8 cellular contexts compared by ENCODE assay signal in the genomic region with DNA sequence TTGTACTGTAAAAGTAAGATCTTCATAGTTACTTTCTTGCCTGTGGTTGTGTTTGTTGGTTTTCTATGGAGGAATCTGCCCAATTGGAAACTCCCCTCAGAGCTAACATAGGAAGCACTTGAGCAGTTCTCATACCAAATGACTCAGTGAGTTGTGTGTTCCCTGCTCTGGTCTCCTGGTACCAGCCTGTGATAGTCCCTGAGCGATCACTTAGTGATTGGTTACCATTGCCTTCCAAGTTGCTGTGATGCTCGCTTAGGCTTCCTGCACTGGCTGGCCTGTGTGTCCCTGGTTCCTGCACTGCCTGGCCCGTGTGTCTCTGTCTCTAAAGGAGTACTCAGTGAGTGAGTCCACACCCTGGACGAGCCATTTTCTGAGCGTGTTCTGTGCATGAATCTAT.
DNase-seq lines count a peak whose midpoint lies in the region; ATAC-seq, FAIRE-seq and TF ChIP-seq lines count a peak whose summit lies in the region.

No MANE protein-coding gene starts in this region.

- H3K4me3 ChIP-seq in bronchial epithelial cell (ENCODE audit: low read depth, low read length) (no peak overlapping the region), neutrophil (ENCODE audit: low read depth in 1 of 2, low read length in 1 of 2) (no peak overlapping the region)

- no peak for TF ChIP-seq CTCF in GM13977 (IDR thresholded peaks at IDR 0.05; ENCODE audit: extremely low read depth, insufficient read depth, missing control alignments)
- no peak for TF ChIP-seq CTCF in bronchial epithelial cell (IDR thresholded peaks at IDR 0.05; ENCODE audit: insufficient read depth, low read length, severe bottlenecking)
- TF ChIP-seq CTCF in neutrophil (IDR thresholded peaks at IDR 0.05), result no peak

- in situ Hi-C loops in GM13977 (cut with MboI; ENCODE audit: low pct_unique_long_range_greater_than_20kb, low sequenced_read_pairs, unreplicated experiment), result loop anchor here (25.0 kb wide), 1 partner anchor 418 kb away; no protein-coding TSS in a partner anchor

- H3K4me1 ChIP-seq in neutrophil (ENCODE audit: control insufficient read depth in 1 of 2, insufficient read depth in 1 of 2, low read depth in 1 of 2, low read length in 1 of 2), result no peaks in the 10 kb centered on the region

- peak; percentile 13 for DNase-seq in GM13977 (ENCODE audit: low spot score)
- DNase-seq in bronchial epithelial cell (ENCODE audit: low read depth), result peak; percentile 66
- DNase-seq in NK-92 treated with Interleukin-12 subunit alpha and Interleukin-12 subunit beta, amount 100 ng/mL, for 24 hours (lab: John Stamatoyannopoulos, UW), result no peak
- DNase-seq in NCI-H82 (lab: John Stamatoyannopoulos, UW), result no peak
- no peak for DNase-seq in NCI-H2171 treated with DMSO at 0.1 percent for 48 hours (lab: John Stamatoyannopoulos, UW)
- no peak for DNase-seq in left lobe of liver (ENCODE audit: low spot score)

- H3K36me3 ChIP-seq in bronchial epithelial cell (ENCODE audit: control insufficient read depth, insufficient read depth, low read length) (peaks cover 9% of the 10 kb centered on the region), neutrophil (peaks cover 98% of the 10 kb centered on the region)

- no peaks in the 10 kb centered on the region for H3K9me3 ChIP-seq in neutrophil

- no peaks in the 10 kb centered on the region for H3K27me3 ChIP-seq in bronchial epithelial cell (ENCODE audit: control insufficient read depth, insufficient read depth, low read length)
- no peaks in the 10 kb centered on the region for H3K27me3 ChIP-seq in neutrophil

- FAIRE-seq in bronchial epithelial cell (lab: Jason Lieb, UNC), result no peak

- ATAC-seq in HG03520 (IDR thresholded peaks at IDR 0.05; ENCODE audit: unreplicated experiment) (peak; percentile 58), left lobe of liver (no peak)

- H3K27ac ChIP-seq in neutrophil, result peak overlapping the region; percentile 50

Comparison
In these comparisons a context has a peak if more than half of its experiments do, and no peak if none do; other contexts are left out.
1. DNase-seq: peak in GM13977 (single experiment) and bronchial epithelial cell (single experiment); none in NK-92 treated with Interleukin-12 subunit alpha and Interleukin-12 subunit beta, amount 100 ng/mL, for 24 hours (single experiment), NCI-H82 (single experiment), NCI-H2171 treated with DMSO at 0.1 percent for 48 hours (single experiment) and left lobe of liver (single experiment).